Comparison of ENCODE assay signal across 8 cellular contexts in genomic region chr9:35746583-35746982, GRCh38. TPM values are rescaled to one million over a fixed set of nuclear protein-coding genes. Genes with fewer than 3 reads are reported as not detected.
DNase-seq lines count a peak whose midpoint lies in the region; ATAC-seq and TF ChIP-seq lines count a peak whose summit lies in the region.

No MANE protein-coding gene starts in this region.

- peaks cover 89% of the 10 kb centered on the region for H3K79me2 ChIP-seq in SK-N-SH (ENCODE audit: insufficient read depth)

- CTCF ChIA-PET in SK-N-SH (lab: Yijun Ruan, JAX): interaction anchor here (0.7 to 6.8 kb wide), 8 partner anchors 9 to 135 kb away, joined by 3 to 88 read pairs (median 10); no protein-coding TSS in a partner anchor
- CTCF ChIA-PET in activated CD8-positive, alpha-beta T cell treated with anti-CD3 and anti-CD28 coated beads for 36 hours (lab: Charles Lee): interaction anchor here (0.8 to 6.6 kb wide), 10 partner anchors 8 to 143 kb away, joined by 3 to 51 read pairs (median 6); no protein-coding TSS in a partner anchor

- WGBS in SK-N-SH (ENCODE audit: low lambda C conversion rate): 61% methylated on average over 3 of the region's 3 CpGs

- H3K36me3 Mint-ChIP-seq in activated CD8-positive, alpha-beta T cell treated with anti-CD3 and anti-CD28 coated beads for 36 hours (ENCODE audit: low read depth): peaks cover 15% of the 10 kb centered on the region
- H3K36me3 Mint-ChIP-seq in stimulated activated naive B cell treated with anti-CD40 and anti-IgM and Interleukin-4, amounts not matched to agents 10 μg/mL and 1 μg/mL and 100 μg/mL, for 72 hours: peaks cover 38 to 50% of the 10 kb centered on the region in 2 donors

- H3K27me3 Mint-ChIP-seq in activated CD8-positive, alpha-beta T cell treated with anti-CD3 and anti-CD28 coated beads for 36 hours: no peaks in the 10 kb centered on the region
- H3K27me3 Mint-ChIP-seq in stimulated activated naive B cell treated with anti-CD40 and anti-IgM and Interleukin-4, amounts not matched to agents 10 μg/mL and 1 μg/mL and 100 μg/mL, for 72 hours: no peaks in the 10 kb centered on the region

- H4K20me1 ChIP-seq in SK-N-SH (ENCODE audit: insufficient read depth): peaks cover 31% of the 10 kb centered on the region

- H3K27me3 ChIP-seq in SK-N-SH (ENCODE audit: insufficient read depth) (no peaks in the 10 kb centered on the region), iPS-20b (ENCODE audit: insufficient read depth, low read length) (no peaks in the 10 kb centered on the region)

- no peak for TF ChIP-seq EP300 in SK-N-SH (IDR thresholded peaks at IDR 0.05; ENCODE audit: borderline replicate concordance in 1 of 2, low read depth in 1 of 2, low read length in 1 of 2)

- H3K4me3 Mint-ChIP-seq in activated CD8-positive, alpha-beta T cell treated with anti-CD3 and anti-CD28 coated beads for 36 hours: peak overlapping the region; percentile 85
- peak overlapping the region; percentile 89 to 95 for H3K4me3 Mint-ChIP-seq in stimulated activated naive B cell treated with anti-CD40 and anti-IgM and Interleukin-4, amounts not matched to agents 10 μg/mL and 1 μg/mL and 100 μg/mL, for 72 hours

- H3K9ac ChIP-seq in SK-N-SH: peak overlapping the region; percentile 90; the same call in 1 of the 2 replicates
- H3K9ac ChIP-seq in iPS-20b (ENCODE audit: low read depth, low read length): peak overlapping the region; percentile 92; the same call in 1 of the 2 replicates

- H3K9me3 Mint-ChIP-seq in activated CD8-positive, alpha-beta T cell treated with anti-CD3 and anti-CD28 coated beads for 36 hours: no peaks in the 10 kb centered on the region
- H3K9me3 Mint-ChIP-seq in stimulated activated naive B cell treated with anti-CD40 and anti-IgM and Interleukin-4, amounts not matched to agents 10 μg/mL and 1 μg/mL and 100 μg/mL, for 72 hours: no peaks in the 10 kb centered on the region

- DNase-seq in SK-N-SH (no peak), putamen (ENCODE audit: low spot score) (no peak), kidney glomerular epithelial cell (lab: John Stamatoyannopoulos, UW) (no peak)
- no peak for DNase-seq in activated CD8-positive, alpha-beta T cell treated with anti-CD3 and anti-CD28 coated beads for 36 hours
- no peak for DNase-seq in stimulated activated naive B cell treated with anti-CD40 and anti-IgM and Interleukin-4, amounts not matched to agents 10 μg/mL and 1 μg/mL and 100 μg/mL, for 72 hours

- H3K36me3 ChIP-seq in SK-N-SH (replicated peaks in 1 of 2; ENCODE audit: control insufficient read depth in 1 of 2, insufficient read depth in 2 of 2, low read length in 1 of 2) (peaks cover 37 to 45% of the 10 kb centered on the region in 2 experiments), iPS-20b (ENCODE audit: insufficient read depth, low read depth, low read length) (peaks cover 46% of the 10 kb centered on the region)

- intact Hi-C loops in activated CD8-positive, alpha-beta T cell treated with anti-CD3 and anti-CD28 coated beads for 36 hours (cut with micrococcal nuclease): no loop called here

- H3K4me3 ChIP-seq in SK-N-SH (ENCODE audit: low read depth in 2 of 2, low read length in 1 of 2) (peak overlapping the region; percentile 97 to 98), iPS-20b (ENCODE audit: low read length) (peak overlapping the region; percentile 92)

- POLR2A ChIA-PET in SK-N-SH (lab: Yijun Ruan, JAX): interaction anchor here (0.9 kb wide), 1 partner anchor 10 kb away, joined by 4 read pairs; no protein-coding TSS in a partner anchor
- POLR2A ChIA-PET in activated CD8-positive, alpha-beta T cell treated with anti-CD3 and anti-CD28 coated beads for 36 hours (lab: Charles Lee): interaction anchor here (1.2 to 2.9 kb wide), 2 partner anchors 13 to 18 kb away, joined by 3 to 16 read pairs; partner anchors contain the start of genes CREB3 and TLN1

- peak overlapping the region in 1 of 2 experiments; percentile 44; a peak in 1 of 4 replicates for H3K27ac ChIP-seq in SK-N-SH (ENCODE audit: low read depth in 2 of 2, low read length in 1 of 2)
- no peak overlapping the region for H3K27ac ChIP-seq in iPS-20b (ENCODE audit: low read length)

- no peak overlapping the region for H2AFZ ChIP-seq in SK-N-SH (ENCODE audit: low read depth)

- ATAC-seq in SK-N-SH treated with all-trans-retinoic acid at 6 μM for 48 hours: no peak
- ATAC-seq in activated CD8-positive, alpha-beta T cell treated with anti-CD3 and anti-CD28 coated beads for 36 hours: no peak
- ATAC-seq in stimulated activated naive B cell treated with anti-CD40 and anti-IgM and Interleukin-4, amounts not matched to agents 10 μg/mL and 1 μg/mL and 100 μg/mL, for 72 hours (replicated peaks): no peak
- ATAC-seq in GM19351 (IDR thresholded peaks at IDR 0.05; ENCODE audit: unreplicated experiment): no peak

- H3K9me2 ChIP-seq in SK-N-SH: no peaks in the 10 kb centered on the region

- no peak overlapping the region for H3K27ac Mint-ChIP-seq in activated CD8-positive, alpha-beta T cell treated with anti-CD3 and anti-CD28 coated beads for 36 hours
- H3K27ac Mint-ChIP-seq in stimulated activated naive B cell treated with anti-CD40 and anti-IgM and Interleukin-4, amounts not matched to agents 10 μg/mL and 1 μg/mL and 100 μg/mL, for 72 hours: no peak overlapping the region

- peaks cover 12 to 33% of the 10 kb centered on the region in 2 experiments; a peak in 2 of 4 replicates for H3K4me1 ChIP-seq in SK-N-SH (ENCODE audit: control insufficient read depth in 1 of 2, insufficient read depth in 2 of 2, low read depth in 1 of 2, low read length in 1 of 2)
- peaks cover 21% of the 10 kb centered on the region for H3K4me1 ChIP-seq in iPS-20b (ENCODE audit: insufficient read depth, low read length)

- peak overlapping the region; percentile 82 for H3K4me2 ChIP-seq in SK-N-SH

- peaks cover 46% of the 10 kb centered on the region for H3K4me1 Mint-ChIP-seq in activated CD8-positive, alpha-beta T cell treated with anti-CD3 and anti-CD28 coated beads for 36 hours (ENCODE audit: low read depth)
- peaks cover 44 to 69% of the 10 kb centered on the region in 2 donors for H3K4me1 Mint-ChIP-seq in stimulated activated naive B cell treated with anti-CD40 and anti-IgM and Interleukin-4, amounts not matched to agents 10 μg/mL and 1 μg/mL and 100 μg/mL, for 72 hours

- H3K9me3 ChIP-seq in SK-N-SH (no peaks in the 10 kb centered on the region), iPS-20b (ENCODE audit: insufficient read depth, low read depth, low read length) (no peaks in the 10 kb centered on the region)

- no peak for TF ChIP-seq CTCF in SK-N-SH (IDR thresholded peaks at IDR 0.05)
- no peak for TF ChIP-seq CTCF in activated CD8-positive, alpha-beta T cell treated with anti-CD3 and anti-CD28 coated beads for 36 hours (IDR thresholded peaks at IDR 0.05)

- TF ChIP-seq RAD21 in SK-N-SH (IDR thresholded peaks at IDR 0.05; ENCODE audit: low read length): no peak

- peaks cover 7% of the 10 kb centered on the region for H3F3A ChIP-seq in SK-N-SH (replicated peaks; ENCODE audit: insufficient read depth)

TF ChIP-seq in SK-N-SH, 30 proteins besides CTCF, POLR2A, EP300 and RAD21 (continues in another document):
- no peak for TF ChIP-seq FOXJ3 (CRISPR knock-in tag; IDR thresholded peaks at IDR 0.05)
- TF ChIP-seq SIN3A (IDR thresholded peaks at IDR 0.05; ENCODE audit: borderline replicate concordance, low read depth, low read length): no peak
- TF ChIP-seq JUND (IDR thresholded peaks at IDR 0.05): no peak
- no peak for TF ChIP-seq USF2 (IDR thresholded peaks at IDR 0.05; ENCODE audit: borderline replicate concordance, low read depth, low read length)

TF ChIP-seq in SK-N-SH treated with all-trans-retinoic acid at 6 μM for 48 hours, 23 proteins besides CTCF, POLR2A, EP300 and RAD21 (continues in another document):
- TF ChIP-seq ZFP3 (CRISPR knock-in tag; IDR thresholded peaks at IDR 0.05) (no peak), PATZ1 (CRISPR knock-in tag; IDR thresholded peaks at IDR 0.05; ENCODE audit: borderline replicate concordance) (no peak), BACH2 (CRISPR knock-in tag; IDR thresholded peaks at IDR 0.05; ENCODE audit: borderline replicate concordance) (no peak), TCF4 (CRISPR knock-in tag; IDR thresholded peaks at IDR 0.05; ENCODE audit: borderline replicate concordance) (no peak)

RNA-seq across cellular contexts. Expression of gene GBA2, which starts 2.4 kb away (rescaled TPM):
- polyA plus RNA-seq in SK-N-SH (2012; rRNA removed): 71.5 and 98.2 TPM in 2 replicates
- polyA plus RNA-seq in SK-N-SH (2012; cell fraction: cytosol; rRNA removed): 28.7 and 35.7 TPM in 2 replicates
- 425 and 473 TPM in 2 replicates for polyA plus RNA-seq in SK-N-SH (2012; cell fraction: nucleus; rRNA removed)
- total RNA-seq in activated CD8-positive, alpha-beta T cell treated with anti-CD3 and anti-CD28 coated beads for 36 hours: 10 to 100 TPM; 21.2 to 22.3 TPM

RNA-seq across cellular contexts. Expression of gene RGP1, which starts 2.5 kb away (rescaled TPM):
- 16.1 and 18.6 TPM in 2 replicates for polyA plus RNA-seq in SK-N-SH (2012; rRNA removed)
- polyA plus RNA-seq in SK-N-SH (2012; cell fraction: cytosol; rRNA removed): 13.5 and 16.3 TPM in 2 replicates
- polyA plus RNA-seq in SK-N-SH (2012; cell fraction: nucleus; rRNA removed): 28.4 and 28.9 TPM in 2 replicates
- total RNA-seq in activated CD8-positive, alpha-beta T cell treated with anti-CD3 and anti-CD28 coated beads for 36 hours: 10 to 100 TPM; 13.0 to 14.8 TPM

RNA-seq across cellular contexts. Expression of gene MSMP, which starts 7.5 kb away (rescaled TPM):
- polyA plus RNA-seq in SK-N-SH (2012; rRNA removed): 1.2 TPM in 2 replicates
- 0.52 and 0.55 TPM in 2 replicates for polyA plus RNA-seq in SK-N-SH (2012; cell fraction: cytosol; rRNA removed)
- polyA plus RNA-seq in SK-N-SH (2012; cell fraction: nucleus; rRNA removed): 1.0 and 1.9 TPM in 2 replicates
- total RNA-seq in activated CD8-positive, alpha-beta T cell treated with anti-CD3 and anti-CD28 coated beads for 36 hours: under 1 TPM; 0.59 to 0.67 TPM

RNA-seq across cellular contexts. Expression of gene CREB3, which starts 14.1 kb away (rescaled TPM):
- polyA plus RNA-seq in SK-N-SH (2012; rRNA removed): 33.9 and 38.6 TPM in 2 replicates
- 36.2 and 36.8 TPM in 2 replicates for polyA plus RNA-seq in SK-N-SH (2012; cell fraction: cytosol; rRNA removed)
- polyA plus RNA-seq in SK-N-SH (2012; cell fraction: nucleus; rRNA removed): 29.2 and 35.8 TPM in 2 replicates
- total RNA-seq in activated CD8-positive, alpha-beta T cell treated with anti-CD3 and anti-CD28 coated beads for 36 hours: 10 to 100 TPM; 22.3 to 22.4 TPM

RNA-seq across cellular contexts. Expression of gene TLN1, which starts 14.6 kb away (rescaled TPM):
- 91.8 and 115 TPM in 2 replicates for polyA plus RNA-seq in SK-N-SH (2012; rRNA removed)
- 32.7 and 72.5 TPM in 2 replicates for polyA plus RNA-seq in SK-N-SH (2012; cell fraction: cytosol; rRNA removed)
- 183 and 220 TPM in 2 replicates for polyA plus RNA-seq in SK-N-SH (2012; cell fraction: nucleus; rRNA removed)
- total RNA-seq in activated CD8-positive, alpha-beta T cell treated with anti-CD3 and anti-CD28 coated beads for 36 hours: 100 to 1,000 TPM; 212 to 219 TPM
